Comparison of ENCODE assay signal across 2 cellular contexts in genomic region chr20:53876956-53877355, GRCh38.
TF ChIP-seq lines count a peak whose summit lies in the region.

No MANE protein-coding gene starts in this region.

TF ChIP-seq in GM23338, 12 proteins besides CTCF, POLR2A, EP300 and RAD21 (continued from another document):
- TF ChIP-seq, protein P1, sequence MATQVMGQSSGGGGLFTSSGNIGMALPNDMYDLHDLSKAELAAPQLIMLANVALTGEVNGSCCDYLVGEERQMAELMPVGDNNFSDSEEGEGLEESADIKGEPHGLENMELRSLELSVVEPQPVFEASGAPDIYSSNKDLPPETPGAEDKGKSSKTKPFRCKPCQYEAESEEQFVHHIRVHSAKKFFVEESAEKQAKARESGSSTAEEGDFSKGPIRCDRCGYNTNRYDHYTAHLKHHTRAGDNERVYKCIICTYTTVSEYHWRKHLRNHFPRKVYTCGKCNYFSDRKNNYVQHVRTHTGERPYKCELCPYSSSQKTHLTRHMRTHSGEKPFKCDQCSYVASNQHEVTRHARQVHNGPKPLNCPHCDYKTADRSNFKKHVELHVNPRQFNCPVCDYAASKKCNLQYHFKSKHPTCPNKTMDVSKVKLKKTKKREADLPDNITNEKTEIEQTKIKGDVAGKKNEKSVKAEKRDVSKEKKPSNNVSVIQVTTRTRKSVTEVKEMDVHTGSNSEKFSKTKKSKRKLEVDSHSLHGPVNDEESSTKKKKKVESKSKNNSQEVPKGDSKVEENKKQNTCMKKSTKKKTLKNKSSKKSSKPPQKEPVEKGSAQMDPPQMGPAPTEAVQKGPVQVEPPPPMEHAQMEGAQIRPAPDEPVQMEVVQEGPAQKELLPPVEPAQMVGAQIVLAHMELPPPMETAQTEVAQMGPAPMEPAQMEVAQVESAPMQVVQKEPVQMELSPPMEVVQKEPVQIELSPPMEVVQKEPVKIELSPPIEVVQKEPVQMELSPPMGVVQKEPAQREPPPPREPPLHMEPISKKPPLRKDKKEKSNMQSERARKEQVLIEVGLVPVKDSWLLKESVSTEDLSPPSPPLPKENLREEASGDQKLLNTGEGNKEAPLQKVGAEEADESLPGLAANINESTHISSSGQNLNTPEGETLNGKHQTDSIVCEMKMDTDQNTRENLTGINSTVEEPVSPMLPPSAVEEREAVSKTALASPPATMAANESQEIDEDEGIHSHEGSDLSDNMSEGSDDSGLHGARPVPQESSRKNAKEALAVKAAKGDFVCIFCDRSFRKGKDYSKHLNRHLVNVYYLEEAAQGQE (IDR thresholded peaks at IDR 0.05; ENCODE audit: unreplicated experiment) = no peak
- no peak for TF ChIP-seq STAT1 (IDR thresholded peaks at IDR 0.05; ENCODE audit: unreplicated experiment)
- TF ChIP-seq ZNF114 (CRISPR knock-in tag; IDR thresholded peaks at IDR 0.05) = no peak

TF ChIP-seq in K562, 482 proteins besides CTCF, POLR2A, EP300 and RAD21:
- 0 out of 6 replicates have a peak, but pooled peaks of 1 of the 3 experiments have one; percentile 11 for TF ChIP-seq ZBTB11 (CRISPR knock-in tag; IDR thresholded peaks at IDR 0.05)
- TF ChIP-seq TRIM28 (IDR thresholded peaks at IDR 0.05) = no peak
